ENCODE assay signal across 17 cellular contexts in genomic region chr10:97466755-97467154, GRCh38. TPM values are rescaled to one million over a fixed set of nuclear protein-coding genes. Genes with fewer than 3 reads are reported as not detected.
A peak's percentile ranks its signal among the peaks of the same experiment; 100 is the strongest.
DNase-seq lines count a peak whose midpoint lies in the region; ATAC-seq and TF ChIP-seq lines count a peak whose summit lies in the region.
"Had no signal": no experiment of that assay in that cellular context is flagged by ENCODE, and none has a peak within 500 bp of the region (broad histone marks: within the 10 kb centered on the region; RNA-seq: fewer than 3 reads in every experiment).

No MANE protein-coding gene starts in this region.

- no peak for ATAC-seq in stimulated activated memory B cell treated with anti-CD40 and anti-IgM and Interleukin-4, amounts not matched to agents 10 μg/mL and 1 μg/mL and 100 μg/mL, for 72 hours
- ATAC-seq in GM23338, result no peak
- ATAC-seq: activated CD4-positive, CD25-positive, alpha-beta regulatory T cell treated with anti-CD3 and anti-CD28 coated beads, Interleukin-2, amount 50 U/mL, for 24 hours had no signal

- DNase-seq in EH (ENCODE audit: low read depth) (peak; percentile 29), NCI-H226 (peak; percentile 52), choroid plexus epithelial cell (ENCODE audit: low read depth) (peak; percentile 63), myocyte (ENCODE audit: low read depth) (peak; percentile 35), NCI-H446 (lab: John Stamatoyannopoulos, UW) (no peak), GM23338 (ENCODE audit: low spot score) (no peak), GM10266 (ENCODE audit: extremely low spot score) (no peak)
- DNase-seq: activated CD8-positive, alpha-beta memory T cell treated with anti-CD3 and anti-CD28 coated beads, Interleukin-2, amount 50 U/mL, for 48 hours; heart left ventricle; left cardiac atrium; naive B cell; NCI-H2227 treated with DMSO at 0.1 percent for 48 hours had no signal

- H2AFZ ChIP-seq in GM23338, result no peak overlapping the region

- no peaks in the 10 kb centered on the region for H3K9me3 Mint-ChIP-seq in stimulated activated memory B cell treated with anti-CD40 and anti-IgM and Interleukin-4, amounts not matched to agents 10 μg/mL and 1 μg/mL and 100 μg/mL, for 72 hours
- no peaks in the 10 kb centered on the region for H3K9me3 Mint-ChIP-seq in GM23338
- H3K9me3 Mint-ChIP-seq: naive B cell had no signal

- H3K27me3 ChIP-seq in GM23338 (ENCODE audit: insufficient read depth), result no peaks in the 10 kb centered on the region
- H3K27me3 ChIP-seq: heart left ventricle had no signal

- no peak overlapping the region for H3K27ac Mint-ChIP-seq in stimulated activated memory B cell treated with anti-CD40 and anti-IgM and Interleukin-4, amounts not matched to agents 10 μg/mL and 1 μg/mL and 100 μg/mL, for 72 hours
- H3K27ac Mint-ChIP-seq in GM23338, result no peak overlapping the region

- no peaks in the 10 kb centered on the region for H3K4me1 Mint-ChIP-seq in stimulated activated memory B cell treated with anti-CD40 and anti-IgM and Interleukin-4, amounts not matched to agents 10 μg/mL and 1 μg/mL and 100 μg/mL, for 72 hours
- peaks cover 5% of the 10 kb centered on the region; the same call in 1 of the 3 replicates for H3K4me1 Mint-ChIP-seq in GM23338

- H3F3A ChIP-seq in GM23338 (replicated peaks; ENCODE audit: low read depth), result peaks cover 28% of the 10 kb centered on the region

- peaks cover 74% of the 10 kb centered on the region for H3K36me3 ChIP-seq in GM23338 (ENCODE audit: insufficient read depth)

- no peak overlapping the region for H3K4me3 ChIP-seq in choroid plexus epithelial cell (ENCODE audit: low read depth, low read length)
- no peak overlapping the region for H3K4me3 ChIP-seq in GM23338
- H3K4me3 ChIP-seq: heart left ventricle, prostate gland, thoracic aorta had no signal

- H3K27me3 Mint-ChIP-seq in stimulated activated memory B cell treated with anti-CD40 and anti-IgM and Interleukin-4, amounts not matched to agents 10 μg/mL and 1 μg/mL and 100 μg/mL, for 72 hours, result no peaks in the 10 kb centered on the region
- peaks cover 1% of the 10 kb centered on the region for H3K27me3 Mint-ChIP-seq in GM23338 (ENCODE audit: insufficient read depth, low read depth, poor library complexity)
- H3K27me3 Mint-ChIP-seq: naive B cell had no signal

- H3K79me2 ChIP-seq in GM23338 (replicated peaks; ENCODE audit: insufficient read depth), result no peaks in the 10 kb centered on the region

- no peaks in the 10 kb centered on the region for H3K9me2 ChIP-seq in GM23338 (ENCODE audit: insufficient read depth)

- peaks cover 11% of the 10 kb centered on the region for H4K20me1 ChIP-seq in GM23338 (replicated peaks; ENCODE audit: insufficient read depth)

- H3K4me1 ChIP-seq in GM23338 (ENCODE audit: insufficient read depth), result no peaks in the 10 kb centered on the region

- peaks cover 20% of the 10 kb centered on the region for H3K36me3 Mint-ChIP-seq in stimulated activated memory B cell treated with anti-CD40 and anti-IgM and Interleukin-4, amounts not matched to agents 10 μg/mL and 1 μg/mL and 100 μg/mL, for 72 hours
- H3K36me3 Mint-ChIP-seq in GM23338 (ENCODE audit: low read depth), result peaks cover 84% of the 10 kb centered on the region

- H3K4me2 ChIP-seq in GM23338, result no peak overlapping the region

- TF ChIP-seq CTCF in choroid plexus epithelial cell (conservative IDR thresholded peaks at IDR 0.05; ENCODE audit: low read depth, low read length) (no peak), GM23338 (conservative IDR thresholded peaks at IDR 0.05; ENCODE audit: low read depth in 2 of 2) (no peak), GM10266 (IDR thresholded peaks at IDR 0.05; ENCODE audit: control insufficient read depth, insufficient read depth, low read depth, missing control alignments) (no peak)

- H3K4me3 Mint-ChIP-seq in stimulated activated memory B cell treated with anti-CD40 and anti-IgM and Interleukin-4, amounts not matched to agents 10 μg/mL and 1 μg/mL and 100 μg/mL, for 72 hours, result no peak overlapping the region
- no peak overlapping the region for H3K4me3 Mint-ChIP-seq in GM23338
- H3K4me3 Mint-ChIP-seq: naive B cell had no signal

- H3K27ac ChIP-seq in GM23338 (ENCODE audit: low read depth), result no peak overlapping the region
- H3K27ac ChIP-seq: C4-2B, heart left ventricle, prostate gland, thoracic aorta had no signal

TF ChIP-seq in GM23338, 12 proteins besides CTCF, POLR2A, EP300 and RAD21 (continues in another document):
- TF ChIP-seq ZNF114 (CRISPR knock-in tag; IDR thresholded peaks at IDR 0.05), result no peak
- TF ChIP-seq POLR2AphosphoS5 (IDR thresholded peaks at IDR 0.05; ENCODE audit: low read depth), result no peak
- no peak for TF ChIP-seq NANOG (IDR thresholded peaks at IDR 0.05; ENCODE audit: borderline replicate concordance)
- TF ChIP-seq ETS1 (IDR thresholded peaks at IDR 0.05), result no peak
- no peak for TF ChIP-seq EZH2phosphoT487 (IDR thresholded peaks at IDR 0.05; ENCODE audit: unreplicated experiment)
- no peak for TF ChIP-seq STAT1 (IDR thresholded peaks at IDR 0.05; ENCODE audit: unreplicated experiment)
- TF ChIP-seq CREB1 (CRISPR knock-in tag; IDR thresholded peaks at IDR 0.05; ENCODE audit: low read depth), result no peak
- no peak for TF ChIP-seq REST (IDR thresholded peaks at IDR 0.05; ENCODE audit: unreplicated experiment)
- TF ChIP-seq ZNF331 (CRISPR knock-in tag; IDR thresholded peaks at IDR 0.05; ENCODE audit: low read depth), result no peak
- TF ChIP-seq JUNB (IDR thresholded peaks at IDR 0.05; ENCODE audit: unreplicated experiment), result no peak

RNA-seq across cellular contexts. Expression of gene ZDHHC16, which starts 20.8 kb away (rescaled TPM):
- 42.1 and 49.9 TPM in 2 replicates for total RNA-seq in myocyte
- polyA plus RNA-seq in myocyte (2012), result 45.1 TPM
- 58.1 and 58.2 TPM in 2 replicates for total RNA-seq in GM23338 (2014; rRNA removed; shearing (Covaris generic))
- polyA plus RNA-seq in GM23338 (2016; fragmentation: Nextera tagmentation; extraction: Ambion mirVana), result 33.3 and 35.1 TPM in 2 replicates

RNA-seq across cellular contexts. Expression of gene EXOSC1, which starts 20.9 kb away (rescaled TPM):
- 25.1 and 26.8 TPM in 2 replicates for total RNA-seq in myocyte
- 40.5 TPM for polyA plus RNA-seq in myocyte (2012)
- total RNA-seq in GM23338 (2014; rRNA removed; shearing (Covaris generic)), result 63.6 and 66.3 TPM in 2 replicates
- polyA plus RNA-seq in GM23338 (2016; fragmentation: Nextera tagmentation; extraction: Ambion mirVana), result 127 and 131 TPM in 2 replicates

RNA-seq across cellular contexts. Expression of gene MMS19, which starts 31.5 kb away (rescaled TPM):
- total RNA-seq in myocyte, result 149 and 168 TPM in 2 replicates
- polyA plus RNA-seq in myocyte (2012), result 86.0 TPM
- 221 and 252 TPM in 2 replicates for total RNA-seq in GM23338 (2014; rRNA removed; shearing (Covaris generic))
- 74.7 and 81.5 TPM in 2 replicates for polyA plus RNA-seq in GM23338 (2016; fragmentation: Nextera tagmentation; extraction: Ambion mirVana)

RNA-seq across cellular contexts. Expression of gene UBTD1, which starts 32.0 kb away (rescaled TPM):
- 81.1 and 95.8 TPM in 2 replicates for total RNA-seq in myocyte
- polyA plus RNA-seq in myocyte (2012), result 60.0 TPM
- total RNA-seq in GM23338 (2014; rRNA removed; shearing (Covaris generic)), result 21.5 and 29.0 TPM in 2 replicates
- 17.3 and 20.4 TPM in 2 replicates for polyA plus RNA-seq in GM23338 (2016; fragmentation: Nextera tagmentation; extraction: Ambion mirVana)

RNA-seq across cellular contexts. Expression of gene PGAM1, which starts 40.8 kb away (rescaled TPM):
- total RNA-seq in myocyte, result 463 and 464 TPM in 2 replicates
- 680 TPM for polyA plus RNA-seq in myocyte (2012)
- total RNA-seq in GM23338 (2014; rRNA removed; shearing (Covaris generic)), result 870 and 930 TPM in 2 replicates
- 492 and 497 TPM in 2 replicates for polyA plus RNA-seq in GM23338 (2016; fragmentation: Nextera tagmentation; extraction: Ambion mirVana)

Comparison
In these comparisons a context has a peak if more than half of its experiments do, and no peak if none do; other contexts are left out.
1. DNase-seq: peak in EH (single experiment), NCI-H226 (single experiment), choroid plexus epithelial cell (single experiment) and myocyte (single experiment); none in NCI-H446 (0 of 2), GM23338 (single experiment) and GM10266 (single experiment).